In the genomic region with DNA sequence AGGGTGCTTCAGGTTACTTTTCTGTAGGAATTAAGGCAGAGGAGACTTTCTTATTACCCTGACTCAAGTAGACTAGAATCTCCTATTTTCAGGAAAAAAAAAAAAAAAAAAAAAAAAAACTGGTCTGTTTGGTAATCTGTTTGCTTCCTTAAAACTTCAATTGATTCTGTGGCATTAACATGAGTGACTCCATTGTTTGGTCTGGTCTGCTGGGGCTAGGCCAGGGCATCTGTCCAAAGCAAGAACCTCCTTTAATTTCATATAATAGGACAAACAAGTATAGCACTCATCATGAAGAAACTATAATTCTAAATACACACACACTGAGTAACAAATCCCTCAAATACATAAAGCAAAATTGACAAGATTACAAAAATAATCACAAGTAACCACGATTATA, we compare ENCODE assay signal across 10 cellular contexts. TPM values are rescaled to one million over a fixed set of nuclear protein-coding genes. Genes with fewer than 3 reads are reported as not detected.
"Had no signal": no experiment of that assay in that cellular context is flagged by ENCODE, and none has a peak within 500 bp of the region (broad histone marks: within the 10 kb centered on the region; RNA-seq: fewer than 3 reads in every experiment).

No MANE protein-coding gene starts in this region.

- DNase-seq: GM23248, GOT3, H7, HFFc6 had no signal

- H3K9me3 ChIP-seq: HAP-1 had no signal

- H3K4me3 ChIP-seq: GM23248, HAP-1 had no signal

- H3K27ac ChIP-seq: GM23248, HL-60 had no signal

- ATAC-seq: HCT116, HepG2 had no signal

- H3K4me1 ChIP-seq: HAP-1 had no signal

- H3K36me3 ChIP-seq: HAP-1 had no signal

RNA-seq across cellular contexts. Expression of a gene that starts 32.9 kb away (rescaled TPM):
- total RNA-seq: GM23248, HepG2, HT1080 had no signal
- polyA plus RNA-seq: HepG2, IgD-negative memory B cell had no signal
